Comparison of ENCODE assay signal across 1 cellular context in genomic region chr11:6703247-6704063, GRCh38.
TF ChIP-seq lines count a peak whose summit lies in the region.

No MANE protein-coding gene starts in this region.

TF ChIP-seq in H1, 55 proteins besides CTCF, POLR2A, EP300 and RAD21:
- TF ChIP-seq RNF2 (IDR thresholded peaks at IDR 0.05; ENCODE audit: borderline replicate concordance, low read depth, low read length, missing control alignments, poor library complexity, severe bottlenecking) (no peak), CEBPB (IDR thresholded peaks at IDR 0.05; ENCODE audit: low read depth, low read length) (peak; percentile 99), YY1 (IDR thresholded peaks at IDR 0.05; ENCODE audit: low read depth, low read length) (no peak), POU5F1 (IDR thresholded peaks at IDR 0.05; ENCODE audit: low read depth, low read length) (no peak), SIN3A (conservative IDR thresholded peaks at IDR 0.05 in 1 of 2, IDR thresholded peaks at IDR 0.05 in 1 of 2; ENCODE audit: low read depth in 1 of 2, low read length in 2 of 2) (no peak), SP1 (IDR thresholded peaks at IDR 0.05; ENCODE audit: low read depth, low read length) (no peak), CHD2 (IDR thresholded peaks at IDR 0.05; ENCODE audit: low read length) (no peak), SRF (IDR thresholded peaks at IDR 0.05; ENCODE audit: low read depth, low read length) (no peak), RXRA (IDR thresholded peaks at IDR 0.05; ENCODE audit: insufficient read depth, low read depth, low read length) (no peak), ASH2L (IDR thresholded peaks at IDR 0.05; ENCODE audit: low read length) (no peak), HDAC6 (IDR thresholded peaks at IDR 0.05; ENCODE audit: low read depth, low read length) (no peak), BACH1 (IDR thresholded peaks at IDR 0.05; ENCODE audit: low read length) (no peak), JUN (IDR thresholded peaks at IDR 0.05; ENCODE audit: low read depth, low read length) (no peak), CTBP2 (IDR thresholded peaks at IDR 0.05; ENCODE audit: borderline replicate concordance, insufficient read depth, insufficient read length, low read length) (no peak), CREB1 (IDR thresholded peaks at IDR 0.05) (no peak)
- TF ChIP-seq, protein P1, sequence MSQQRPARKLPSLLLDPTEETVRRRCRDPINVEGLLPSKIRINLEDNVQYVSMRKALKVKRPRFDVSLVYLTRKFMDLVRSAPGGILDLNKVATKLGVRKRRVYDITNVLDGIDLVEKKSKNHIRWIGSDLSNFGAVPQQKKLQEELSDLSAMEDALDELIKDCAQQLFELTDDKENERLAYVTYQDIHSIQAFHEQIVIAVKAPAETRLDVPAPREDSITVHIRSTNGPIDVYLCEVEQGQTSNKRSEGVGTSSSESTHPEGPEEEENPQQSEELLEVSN (IDR thresholded peaks at IDR 0.05), result no peak
- TF ChIP-seq, protein P2, sequence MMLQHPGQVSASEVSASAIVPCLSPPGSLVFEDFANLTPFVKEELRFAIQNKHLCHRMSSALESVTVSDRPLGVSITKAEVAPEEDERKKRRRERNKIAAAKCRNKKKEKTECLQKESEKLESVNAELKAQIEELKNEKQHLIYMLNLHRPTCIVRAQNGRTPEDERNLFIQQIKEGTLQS (IDR thresholded peaks at IDR 0.05; ENCODE audit: insufficient read depth, low read depth, low read length), result 0 out of 2 replicates have a peak, but pooled peaks have one; percentile 22
